8 cellular contexts compared by ENCODE assay signal in the genomic region with DNA sequence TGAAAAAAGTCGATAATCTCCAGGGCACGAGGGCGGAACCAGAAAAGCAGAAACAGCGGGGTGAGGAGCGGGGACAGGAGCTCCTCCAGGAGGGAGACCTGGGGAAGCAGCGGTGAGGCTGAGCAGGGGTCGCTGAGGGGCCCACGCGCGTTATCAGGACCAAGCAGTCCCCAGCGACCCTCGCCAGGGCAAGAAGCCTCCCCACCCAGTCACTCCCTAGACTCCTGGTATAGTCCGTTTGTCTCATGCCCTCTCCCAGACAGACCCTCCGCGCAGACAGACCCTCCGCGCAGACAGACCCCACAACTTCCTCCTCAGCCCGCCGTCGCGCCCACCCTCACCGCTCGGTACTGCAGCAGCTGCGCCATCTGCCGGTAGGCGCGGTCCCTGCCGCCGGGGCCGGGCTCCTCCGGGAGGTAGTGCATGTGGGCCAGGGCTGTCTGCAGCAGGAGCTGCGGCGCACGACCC. TPM values are rescaled to one million over a fixed set of nuclear protein-coding genes. Genes with fewer than 3 reads are reported as not detected.
A peak's percentile ranks its signal among the peaks of the same experiment; 100 is the strongest.
DNase-seq lines count a peak whose midpoint lies in the region; ATAC-seq and TF ChIP-seq lines count a peak whose summit lies in the region.

No MANE protein-coding gene starts in this region.

- H3K9me3 ChIP-seq in HEK293 (ENCODE audit: control insufficient read depth, insufficient read depth, low read depth, low read length), result no peaks in the 10 kb centered on the region
- no peaks in the 10 kb centered on the region for H3K9me3 ChIP-seq in endodermal cell (ENCODE audit: control insufficient read depth, low read length)
- no peaks in the 10 kb centered on the region for H3K9me3 ChIP-seq in muscle layer of duodenum (ENCODE audit: control insufficient read depth in 1 of 2, low read length in 2 of 2)

- no peak overlapping the region for H3K27ac Mint-ChIP-seq in endodermal cell

- H3K4me3 ChIP-seq in HEK293 (ENCODE audit: low read depth, low read length) (no peak overlapping the region), endodermal cell (ENCODE audit: low read length) (no peak overlapping the region), muscle layer of duodenum (ENCODE audit: low read depth in 1 of 2, low read length in 2 of 2) (peak overlapping the region; percentile 11 to 50)

- WGBS in endodermal cell (ENCODE audit: insufficient coverage in 1 of 2, insufficient read length in 1 of 2), 2 experiments, result 19 to 50% methylated on average over 5 to 34 of the region's 34 CpGs

- peaks cover 3% of the 10 kb centered on the region for H3K9me3 Mint-ChIP-seq in endodermal cell

- peak; percentile 97 for TF ChIP-seq CTCF in HEK293 (tag by site-specific recombination; IDR thresholded peaks at IDR 0.05)
- TF ChIP-seq CTCF in endodermal cell (conservative IDR thresholded peaks at IDR 0.05), result peak; percentile 98

- peaks cover 18% of the 10 kb centered on the region for H3K4me1 Mint-ChIP-seq in endodermal cell

- H3K27ac ChIP-seq in HEK293 (ENCODE audit: extremely low read depth, low read depth, low read length), result no peak overlapping the region; the same call in 1 of the 2 replicates
- H3K27ac ChIP-seq in endodermal cell (ENCODE audit: low read depth, low read length), result no peak overlapping the region
- H3K27ac ChIP-seq in muscle layer of duodenum (ENCODE audit: low read length), result no peak overlapping the region

- peaks cover 46% of the 10 kb centered on the region for H3K27me3 ChIP-seq in endodermal cell (ENCODE audit: control insufficient read depth, insufficient read depth, low read length, poor library complexity, severe bottlenecking)
- peaks cover 20% of the 10 kb centered on the region for H3K27me3 ChIP-seq in muscle layer of duodenum (ENCODE audit: low read depth, low read length)

- H3K36me3 ChIP-seq in HEK293 (ENCODE audit: control insufficient read depth in 2 of 2, insufficient read depth in 1 of 2, low read length in 2 of 2) (no peaks in the 10 kb centered on the region), endodermal cell (ENCODE audit: control insufficient read depth, insufficient read depth, low read length) (no peaks in the 10 kb centered on the region), muscle layer of duodenum (ENCODE audit: control insufficient read depth in 1 of 2, insufficient read depth in 2 of 2, low read length in 2 of 2) (no peaks in the 10 kb centered on the region)

- CTCF ChIA-PET in HEK293 (lab: Yijun Ruan, JAX), result interaction anchor here (0.6 to 3.1 kb wide), 48 partner anchors 8 to 1055 kb away, joined by 3 to 29 read pairs (median 4); a partner anchor contains a TSS

- H3K27me3 Mint-ChIP-seq in endodermal cell (ENCODE audit: insufficient read depth), result peaks cover 89% of the 10 kb centered on the region

- H3K4me1 ChIP-seq in HEK293 (ENCODE audit: control insufficient read depth, insufficient read depth, low read length) (no peaks in the 10 kb centered on the region), endodermal cell (ENCODE audit: control insufficient read depth, insufficient read depth, low read length) (no peaks in the 10 kb centered on the region), muscle layer of duodenum (ENCODE audit: control insufficient read depth in 1 of 2, insufficient read depth in 2 of 2, low read length in 2 of 2) (peaks cover under 1 to 21% of the 10 kb centered on the region in 2 donors)

- ATAC-seq in GM21423 (IDR thresholded peaks at IDR 0.05; ENCODE audit: unreplicated experiment), result no peak

- POLR2A ChIA-PET in HEK293 (lab: Yijun Ruan, JAX), result interaction anchor here (1.7 kb wide), 1 partner anchor 10 kb away, joined by 8 read pairs; a partner anchor contains a TSS

- no peak overlapping the region for H3K9ac ChIP-seq in endodermal cell (ENCODE audit: extremely low read depth, low read length, poor library complexity, severe bottlenecking)

- H3K36me3 Mint-ChIP-seq in endodermal cell (ENCODE audit: low read depth), result no peaks in the 10 kb centered on the region

- peak overlapping the region; percentile 50 for H3K4me3 Mint-ChIP-seq in endodermal cell

- DNase-seq in DMS79 treated with DMSO at 0.1 percent for 48 hours (lab: John Stamatoyannopoulos, UW), result peak; percentile 48
- DNase-seq in NCI-H2196 treated with DMSO at 0.1 percent for 48 hours (lab: John Stamatoyannopoulos, UW; ENCODE audit: unreplicated experiment), result peak; percentile 58
- DNase-seq in activated CD8-positive, alpha-beta memory T cell treated with anti-CD3 and anti-CD28 coated beads for 4 hours (ENCODE audit: low read depth in 2 of 2), result peak; percentile 56 to 63
- peak; percentile 98 for DNase-seq in endodermal cell
- DNase-seq in stimulated activated CD8-positive, alpha-beta memory T cell treated with anti-CD3 and anti-CD28 coated beads, Interleukin-7, amount 100 ng/mL, for 24 hours (ENCODE audit: low read depth), result peak; percentile 79

TF ChIP-seq in HEK293, 187 proteins besides CTCF, POLR2A, EP300 and RAD21 (continues in another document):
- TF ChIP-seq GLIS1 (tag by site-specific recombination; IDR thresholded peaks at IDR 0.05) (peak; percentile 55), ZNF76 (tag by site-specific recombination; IDR thresholded peaks at IDR 0.05; ENCODE audit: borderline replicate concordance, low read depth) (no peak), ZBTB21 (tag by site-specific recombination; IDR thresholded peaks at IDR 0.05) (no peak), ZNF501 (tag by site-specific recombination; IDR thresholded peaks at IDR 0.05) (peak; percentile 74), HOXC10 (CRISPR knock-in tag; IDR thresholded peaks at IDR 0.05) (no peak), ZSCAN23 (tag by site-specific recombination; IDR thresholded peaks at IDR 0.05) (no peak), ZFP69B (tag by site-specific recombination; IDR thresholded peaks at IDR 0.05) (peak; percentile 93), GFI1B (tag by site-specific recombination; IDR thresholded peaks at IDR 0.05) (no peak), EGR2 (tag by site-specific recombination; IDR thresholded peaks at IDR 0.05; ENCODE audit: low read depth) (peak; percentile 37), ZNF561 (tag by site-specific recombination; IDR thresholded peaks at IDR 0.05; ENCODE audit: borderline replicate concordance) (no peak), ZFP41 (tag by site-specific recombination; IDR thresholded peaks at IDR 0.05; ENCODE audit: borderline replicate concordance) (no peak), ZNF416 (tag by site-specific recombination; IDR thresholded peaks at IDR 0.05) (no peak), ZNF214 (tag by site-specific recombination; IDR thresholded peaks at IDR 0.05; ENCODE audit: borderline replicate concordance) (no peak), MYNN (tag by site-specific recombination; IDR thresholded peaks at IDR 0.05; ENCODE audit: borderline replicate concordance) (no peak), ZNF423 (tag by site-specific recombination; IDR thresholded peaks at IDR 0.05) (0 out of 2 replicates have a peak, but pooled peaks have one; percentile 29), SP7 (tag by site-specific recombination; IDR thresholded peaks at IDR 0.05) (peak; percentile 55), ZNF24 (tag by site-specific recombination; IDR thresholded peaks at IDR 0.05) (no peak), ZNF544 (tag by site-specific recombination; IDR thresholded peaks at IDR 0.05) (no peak), YY2 (tag by site-specific recombination; IDR thresholded peaks at IDR 0.05) (no peak), ZNF138 (tag by site-specific recombination; IDR thresholded peaks at IDR 0.05; ENCODE audit: borderline replicate concordance) (no peak)
- TF ChIP-seq, protein P1, sequence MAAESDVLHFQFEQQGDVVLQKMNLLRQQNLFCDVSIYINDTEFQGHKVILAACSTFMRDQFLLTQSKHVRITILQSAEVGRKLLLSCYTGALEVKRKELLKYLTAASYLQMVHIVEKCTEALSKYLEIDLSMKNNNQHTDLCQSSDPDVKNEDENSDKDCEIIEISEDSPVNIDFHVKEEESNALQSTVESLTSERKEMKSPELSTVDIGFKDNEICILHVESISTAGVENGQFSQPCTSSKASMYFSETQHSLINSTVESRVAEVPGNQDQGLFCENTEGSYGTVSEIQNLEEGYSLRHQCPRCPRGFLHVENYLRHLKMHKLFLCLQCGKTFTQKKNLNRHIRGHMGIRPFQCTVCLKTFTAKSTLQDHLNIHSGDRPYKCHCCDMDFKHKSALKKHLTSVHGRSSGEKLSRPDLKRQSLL (tag by site-specific recombination; IDR thresholded peaks at IDR 0.05), result no peak

RNA-seq across cellular contexts. Expression of a gene that starts 6.3 kb away (rescaled TPM):
- total RNA-seq in endodermal cell, result 1 to 10 TPM; 2.0 to 3.0 TPM
- polyA plus RNA-seq in endodermal cell (2013, experiment 1 of 2), result 4.3 TPM
- 4.0 TPM for polyA plus RNA-seq in endodermal cell (2013, experiment 2 of 2)

RNA-seq across cellular contexts. Expression of a gene that starts 10.3 kb away (rescaled TPM):
- total RNA-seq in endodermal cell, result 10 to 100 TPM; 35.9 to 37.2 TPM
- polyA plus RNA-seq in endodermal cell (2013, experiment 1 of 2), result 27.6 TPM
- 25.8 TPM for polyA plus RNA-seq in endodermal cell (2013, experiment 2 of 2)

RNA-seq across cellular contexts. Expression of a gene that starts 27.2 kb away (rescaled TPM):
- total RNA-seq in endodermal cell, result 1 to 10 TPM; 2.3 to 9.1 TPM
- polyA plus RNA-seq in endodermal cell (2013, experiment 1 of 2), result 4.0 TPM
- 4.1 TPM for polyA plus RNA-seq in endodermal cell (2013, experiment 2 of 2)

RNA-seq across cellular contexts. Expression of a gene that starts 30.3 kb away (rescaled TPM):
- total RNA-seq in endodermal cell, result 1 to 10 TPM; 2.5 to 3.0 TPM
- polyA plus RNA-seq in endodermal cell (2013, experiment 1 of 2), result 5.1 TPM
- polyA plus RNA-seq in endodermal cell (2013, experiment 2 of 2), result 4.0 TPM

RNA-seq across cellular contexts. Expression of a gene that starts 39.7 kb away (rescaled TPM):
- total RNA-seq in endodermal cell, result 10 to 100 TPM; 22.2 to 25.2 TPM
- polyA plus RNA-seq in endodermal cell (2013, experiment 1 of 2), result 22.0 TPM
- polyA plus RNA-seq in endodermal cell (2013, experiment 2 of 2), result 18.7 TPM

Comparison
In these comparisons a context has a peak if more than half of its experiments do, and no peak if none do; other contexts are left out.
1. DNase-seq: peak in every context shown above with its lines; median percentile 98 in endodermal cell; 79 in stimulated activated CD8-positive, alpha-beta memory T cell treated with anti-CD3 and anti-CD28 coated beads, Interleukin-7, amount 100 ng/mL, for 24 hours; 60 in activated CD8-positive, alpha-beta memory T cell treated with anti-CD3 and anti-CD28 coated beads for 4 hours; 58 in NCI-H2196 treated with DMSO at 0.1 percent for 48 hours; 48 in DMS79 treated with DMSO at 0.1 percent for 48 hours.
2. H3K4me3 ChIP-seq: peak in muscle layer of duodenum (2 of 2); none in HEK293 (single experiment) and endodermal cell (single experiment).